ENCODE assay signal across 28 cellular contexts in the genomic region with DNA sequence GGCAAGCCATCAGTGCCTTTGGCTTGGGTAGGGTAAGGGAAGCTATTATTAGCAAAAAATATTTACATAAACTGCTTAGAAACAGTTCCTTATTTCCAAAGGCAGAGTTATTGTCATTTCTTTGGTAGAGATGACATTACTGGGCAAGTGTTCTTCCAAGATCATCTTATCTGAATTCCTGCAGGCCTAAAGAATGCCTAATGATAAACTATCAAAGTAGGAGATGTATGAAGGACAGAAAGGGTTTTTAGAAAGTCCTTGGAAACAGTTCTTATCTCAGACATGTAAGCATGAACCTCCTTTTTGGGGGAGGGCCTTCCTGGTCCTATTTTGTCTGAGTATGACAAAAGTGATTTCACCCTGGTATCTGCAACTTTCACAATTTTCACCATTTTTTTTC.
"Had no signal": no experiment of that assay in that cellular context is flagged by ENCODE, and none has a peak within 500 bp of the region (broad histone marks: within the 10 kb centered on the region; RNA-seq: fewer than 3 reads in every experiment).

No MANE protein-coding gene starts in this region.

- H3K36me3 ChIP-seq: esophagus squamous epithelium, ovary, right lobe of liver, upper lobe of left lung, vagina had no signal

- H3K4me3 ChIP-seq: esophagus squamous epithelium, ovary, right lobe of liver, upper lobe of left lung, vagina had no signal

- H3K9me3 ChIP-seq: esophagus squamous epithelium, ovary, right lobe of liver, upper lobe of left lung, vagina had no signal

- H3K27me3 ChIP-seq: esophagus squamous epithelium, ovary, right lobe of liver, upper lobe of left lung, vagina had no signal

- H3K27ac ChIP-seq: esophagus squamous epithelium, ovary, right lobe of liver, vagina, VCaP had no signal

- ATAC-seq: activated T-cell treated with anti-CD3 and anti-CD28 coated beads, Interleukin-2, amount 50 U/mL, for 72 hours; left colon; stimulated activated memory B cell treated with anti-CD40 and anti-IgM and Interleukin-4, amounts not matched to agents 10 μg/mL and 1 μg/mL and 100 μg/mL, for 72 hours; stimulated activated naive CD8-positive, alpha-beta T cell treated with anti-CD3 and anti-CD28 coated beads, Interleukin-15, amount 100 ng/mL, for 72 hours; T-helper 17 cell had no signal

- DNase-seq: activated CD4-positive, alpha-beta T cell treated with anti-CD3 and anti-CD28 coated beads for 4 hours; activated CD4-positive, alpha-beta T cell treated with anti-CD3 and anti-CD28 coated beads, Interleukin-2, amount 50 U/mL, for 4 hours; activated naive CD4-positive, alpha-beta T cell treated with Interleukin-2 at 50 U/mL for 16 hours; activated T-cell treated with anti-CD3 and anti-CD28 coated beads for 4 hours; activated T-cell treated with anti-CD3 and anti-CD28 coated beads, Interleukin-2, amount 50 U/mL, for 72 hours; anterior cingulate cortex; dermis blood vessel endothelial cell; effector CD4-positive, alpha-beta T cell; esophagus squamous epithelium; glutamatergic neuron; left colon; mammary epithelial cell; naive B cell; nephron progenitor cell; ovary; right lobe of liver; small intestine; stimulated activated CD4-positive, alpha-beta T cell treated with anti-CD3 and anti-CD28 coated beads, Interleukin-1b, Interleukin-23, amount 100 ng/mL, for 48 hours; stimulated activated CD4-positive, alpha-beta T cell treated with anti-CD3 and anti-CD28 coated beads, Interleukin-4, amount 100 ng/mL, for 4 hours; stimulated activated CD8-positive, alpha-beta memory T cell treated with anti-CD3 and anti-CD28 coated beads, Interleukin-4, amount 100 ng/mL, for 48 hours; stimulated activated naive CD8-positive, alpha-beta T cell treated with anti-CD3 and anti-CD28 coated beads, Interleukin-15, amount 100 ng/mL, for 72 hours; substantia nigra; T-helper 17 cell; T1000; upper lobe of left lung had no signal
